Comparison of ENCODE assay signal across 17 cellular contexts in the genomic region with DNA sequence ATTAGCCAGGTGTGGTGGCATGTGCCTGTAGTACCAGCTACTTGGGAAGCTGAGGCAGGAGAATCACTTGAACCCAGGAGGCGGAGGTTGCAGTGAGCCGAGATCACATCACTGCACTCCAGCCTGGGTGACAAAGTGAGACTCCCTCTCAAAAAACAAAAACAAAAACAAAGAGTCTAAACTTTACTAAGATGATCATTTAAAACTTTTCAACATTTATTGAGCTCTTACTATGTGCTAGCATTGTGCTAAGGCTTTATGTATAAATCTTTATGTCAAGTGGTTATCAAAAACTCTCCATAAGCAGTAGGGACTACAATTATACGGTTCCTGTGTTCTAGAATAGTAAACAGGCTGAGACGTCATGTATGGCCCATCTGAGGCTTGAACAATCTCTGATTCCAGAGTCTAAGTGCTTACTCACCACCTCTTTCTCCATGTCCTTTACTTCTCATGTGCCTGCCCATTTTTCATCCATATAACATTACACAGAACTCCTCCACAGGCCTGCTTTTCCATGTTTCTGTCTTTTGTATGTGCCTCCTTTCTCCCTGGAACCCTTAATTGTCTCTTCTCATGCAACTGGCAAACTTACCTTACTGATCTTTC.
"Had no signal": no experiment of that assay in that cellular context is flagged by ENCODE, and none has a peak within 500 bp of the region (broad histone marks: within the 10 kb centered on the region; RNA-seq: fewer than 3 reads in every experiment).

No MANE protein-coding gene starts in this region.

- H3K9me3 Mint-ChIP-seq: activated CD4-positive, alpha-beta memory T cell treated with anti-CD3 and anti-CD28 coated beads for 36 hours; activated naive CD4-positive, alpha-beta T cell treated with anti-CD3 and anti-CD28 coated beads for 36 hours; mesothelial cell of epicardium; nephron had no signal

- H3K27ac ChIP-seq: epithelial cell of prostate, lower lobe of right lung, spleen had no signal

- H3K27me3 ChIP-seq: spleen had no signal

- H3K4me3 Mint-ChIP-seq: activated CD4-positive, alpha-beta memory T cell treated with anti-CD3 and anti-CD28 coated beads for 36 hours; activated naive CD4-positive, alpha-beta T cell treated with anti-CD3 and anti-CD28 coated beads for 36 hours; mesothelial cell of epicardium; nephron had no signal

- H3K27me3 Mint-ChIP-seq: activated CD4-positive, alpha-beta memory T cell treated with anti-CD3 and anti-CD28 coated beads for 36 hours had no signal

- H3K4me1 ChIP-seq: lower lobe of right lung, spleen had no signal

- H3K9me3 ChIP-seq: lower lobe of right lung, spleen had no signal

- H3K4me3 ChIP-seq: lower lobe of right lung, spleen had no signal

- H3K27ac Mint-ChIP-seq: activated CD4-positive, alpha-beta memory T cell treated with anti-CD3 and anti-CD28 coated beads for 36 hours; activated naive CD4-positive, alpha-beta T cell treated with anti-CD3 and anti-CD28 coated beads for 36 hours; mesothelial cell of epicardium; nephron had no signal

- DNase-seq: activated CD4-positive, alpha-beta memory T cell treated with anti-CD3 and anti-CD28 coated beads for 36 hours; activated naive CD4-positive, alpha-beta T cell treated with anti-CD3 and anti-CD28 coated beads for 36 hours; activated T-cell treated with anti-CD3 and anti-CD28 coated beads, Interleukin-2, amount 50 U/mL, for 1 hour; dermis blood vessel endothelial cell; foreskin melanocyte; glutamatergic neuron; hippocampal formation; lower lobe of right lung; posterior cingulate gyrus; retina; spleen; stimulated activated CD4-positive, alpha-beta T cell treated with anti-CD3 and anti-CD28 coated beads, Interleukin-4, amount 100 ng/mL, for 4 hours; stimulated activated naive CD4-positive, alpha-beta T cell; SW 1271 had no signal

- ATAC-seq: lower lobe of right lung had no signal

- H3K4me1 Mint-ChIP-seq: nephron had no signal
